1 cellular context compared by ENCODE assay signal in genomic region chr2:159088906-159089305, GRCh38.
TF ChIP-seq lines count a peak whose summit lies in the region.

No MANE protein-coding gene starts in this region.

TF ChIP-seq in K562, 482 proteins besides CTCF, POLR2A, EP300 and RAD21 (continued from another document):
- no peak for TF ChIP-seq THRAP3 (IDR thresholded peaks at IDR 0.05; ENCODE audit: borderline replicate concordance)
- no peak for TF ChIP-seq ZKSCAN3 (CRISPR knock-in tag; IDR thresholded peaks at IDR 0.05)
- TF ChIP-seq CREBBP (IDR thresholded peaks at IDR 0.05; ENCODE audit: low read depth, low read length), result no peak
- TF ChIP-seq TSHZ1 (CRISPR knock-in tag; IDR thresholded peaks at IDR 0.05), result no peak
- no peak for TF ChIP-seq NCOR1 (IDR thresholded peaks at IDR 0.05)
- no peak for TF ChIP-seq STAT5A (IDR thresholded peaks at IDR 0.05; ENCODE audit: borderline replicate concordance, low read length)
TF ChIP-seq in K562: peak in this region for 0.
